Comparison of ENCODE assay signal across 8 cellular contexts in the genomic region with DNA sequence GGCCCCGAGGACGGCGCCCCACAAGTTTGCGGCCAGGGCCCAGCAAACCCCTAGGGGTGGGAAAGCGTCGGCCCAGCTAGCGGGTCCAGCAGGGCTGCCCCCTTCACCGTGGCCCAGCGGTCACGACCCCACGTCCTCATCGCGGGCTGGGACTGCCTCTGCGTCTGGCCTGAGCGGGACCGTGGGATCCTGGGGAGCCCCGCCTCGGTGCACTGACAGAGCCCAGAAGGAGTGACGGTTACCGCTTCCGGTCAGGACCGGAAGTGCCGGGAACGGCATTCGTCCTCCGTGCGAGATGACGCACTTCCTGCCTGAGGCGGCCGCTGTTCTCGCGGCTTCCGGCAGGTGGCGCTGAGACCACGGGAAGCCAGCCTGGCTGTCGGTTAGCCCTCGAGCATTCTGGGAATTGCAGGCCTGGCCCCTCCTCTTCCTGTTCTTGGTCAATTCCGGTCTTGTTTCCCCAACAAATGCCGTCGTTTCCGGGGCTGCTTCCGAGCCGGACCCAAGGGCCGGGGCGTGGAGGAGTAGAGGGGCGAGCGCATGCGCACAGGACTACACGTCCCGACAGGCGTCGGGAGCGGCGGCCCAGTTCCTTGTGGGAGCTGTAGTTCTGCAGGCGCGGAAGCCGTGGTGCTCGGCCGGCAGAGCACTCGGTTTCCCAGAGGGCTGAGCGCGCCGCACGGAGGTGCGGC. TPM values are rescaled to one million over a fixed set of nuclear protein-coding genes. Genes with fewer than 3 reads are reported as not detected.
A peak's percentile ranks its signal among the peaks of the same experiment; 100 is the strongest.
DNase-seq lines count a peak whose midpoint lies in the region; ATAC-seq and TF ChIP-seq lines count a peak whose summit lies in the region.

Gene TSSC4 (plus strand): TSS at position 682 of the 692 bp plus-strand sequence. CDS start 1,884 bp downstream, outside the sequence.

- under 1% methylated on average over 65 of the region's 65 CpGs for WGBS in liver

- H3K36me3 ChIP-seq in liver (ENCODE audit: control insufficient read depth in 4 of 4, insufficient read depth in 3 of 4, low read depth in 1 of 4, low read length in 3 of 4) = peaks cover 11 to 41% (median 17%) of the 10 kb centered on the region in 4 donors

- H3K27me3 Mint-ChIP-seq in CD14-positive monocyte (ENCODE audit: low read depth in 3 of 3) = peaks cover 0 to 2% (median 0%) of the 10 kb centered on the region in 3 donors

- H3K4me1 ChIP-seq in liver (ENCODE audit: control insufficient read depth in 4 of 4, insufficient read depth in 4 of 4, low read length in 3 of 4) = peaks cover 5 to 59% (median 43%) of the 10 kb centered on the region in 4 donors

- ATAC-seq in GM19372 (IDR thresholded peaks at IDR 0.05; ENCODE audit: low read depth, unreplicated experiment) = peak; percentile 90
- peak; percentile 70 for ATAC-seq in HG03565 (IDR thresholded peaks at IDR 0.05; ENCODE audit: unreplicated experiment)

- peak within 1 kb of the TSS; percentile 91 to 100 (median 98) for H3K4me3 ChIP-seq in liver (ENCODE audit: low read depth in 1 of 3, low read length in 3 of 3)

- H3K9me3 Mint-ChIP-seq in CD14-positive monocyte = no peaks in the 10 kb centered on the region

- H3K27ac ChIP-seq in liver (ENCODE audit: low read depth in 1 of 2, low read length in 2 of 2) = peak within 1 kb of the TSS; percentile 69 to 93

- peak; percentile 100 for DNase-seq in CD14-positive monocyte (ENCODE audit: low spot score)
- peak; percentile 100 for DNase-seq in NCI-H774 (lab: John Stamatoyannopoulos, UW)
- DNase-seq in activated CD4-positive, alpha-beta T cell treated with anti-CD3 and anti-CD28 coated beads, Interleukin-2, amount 50 U/mL, for 48 hours = peak; percentile 98 to 99
- peak; percentile 100 for DNase-seq in dermis microvascular lymphatic vessel endothelial cell (ENCODE audit: low read depth in 2 of 2)
- peak; percentile 98 to 100 for DNase-seq in stimulated activated CD4-positive, alpha-beta T cell treated with anti-CD3 and anti-CD28 coated beads, Interleukin-4, amount 100 ng/mL, for 4 hours

- TF ChIP-seq RAD21 in liver (IDR thresholded peaks at IDR 0.05) = peak; percentile 80 to 82

- peak within 1 kb of the TSS; percentile 89 to 94 (median 92) for H3K27ac Mint-ChIP-seq in CD14-positive monocyte

- TF ChIP-seq CTCF in CD14-positive monocyte (IDR thresholded peaks at IDR 0.05) = peak; percentile 95
- TF ChIP-seq CTCF in liver (IDR thresholded peaks at IDR 0.05; ENCODE audit: low read depth, low read length, missing input control) = peak; percentile 100

- H3K9me3 ChIP-seq in liver (ENCODE audit: control insufficient read depth in 4 of 4, low read length in 3 of 4) = no peaks in the 10 kb centered on the region

- H3K4me3 Mint-ChIP-seq in CD14-positive monocyte = peak within 1 kb of the TSS; percentile 84 to 91

- H3K4me1 Mint-ChIP-seq in CD14-positive monocyte = peaks cover 18% of the 10 kb centered on the region

- peak within 1 kb of the TSS; percentile 84 to 95 for H3K9ac ChIP-seq in liver (ENCODE audit: low read depth in 1 of 2, low read length in 2 of 2)

- H3K27me3 ChIP-seq in liver (ENCODE audit: control insufficient read depth in 4 of 4, insufficient read depth in 4 of 4, low read length in 3 of 4) = no peaks in the 10 kb centered on the region

- intact Hi-C loops in CD14-positive monocyte (cut with micrococcal nuclease) = loop anchor here (1.0 to 5.0 kb wide), 2 partner anchors 98 to 133 kb away; partner anchors contain the start of gene TSPAN32 (in 1 of the 2)

- H3K36me3 Mint-ChIP-seq in CD14-positive monocyte = peaks cover 17 to 34% of the 10 kb centered on the region in 2 donors

TF ChIP-seq in liver, 16 proteins besides CTCF, POLR2A, EP300 and RAD21:
- TF ChIP-seq FOXA2 (IDR thresholded peaks at IDR 0.05) = no peak
- peak; percentile 30 to 71 for TF ChIP-seq JUND (IDR thresholded peaks at IDR 0.05)
- TF ChIP-seq SP1 (IDR thresholded peaks at IDR 0.05) = peak; percentile 95
- peak; percentile 97 for TF ChIP-seq YY1 (IDR thresholded peaks at IDR 0.05)
- TF ChIP-seq, protein P1, sequence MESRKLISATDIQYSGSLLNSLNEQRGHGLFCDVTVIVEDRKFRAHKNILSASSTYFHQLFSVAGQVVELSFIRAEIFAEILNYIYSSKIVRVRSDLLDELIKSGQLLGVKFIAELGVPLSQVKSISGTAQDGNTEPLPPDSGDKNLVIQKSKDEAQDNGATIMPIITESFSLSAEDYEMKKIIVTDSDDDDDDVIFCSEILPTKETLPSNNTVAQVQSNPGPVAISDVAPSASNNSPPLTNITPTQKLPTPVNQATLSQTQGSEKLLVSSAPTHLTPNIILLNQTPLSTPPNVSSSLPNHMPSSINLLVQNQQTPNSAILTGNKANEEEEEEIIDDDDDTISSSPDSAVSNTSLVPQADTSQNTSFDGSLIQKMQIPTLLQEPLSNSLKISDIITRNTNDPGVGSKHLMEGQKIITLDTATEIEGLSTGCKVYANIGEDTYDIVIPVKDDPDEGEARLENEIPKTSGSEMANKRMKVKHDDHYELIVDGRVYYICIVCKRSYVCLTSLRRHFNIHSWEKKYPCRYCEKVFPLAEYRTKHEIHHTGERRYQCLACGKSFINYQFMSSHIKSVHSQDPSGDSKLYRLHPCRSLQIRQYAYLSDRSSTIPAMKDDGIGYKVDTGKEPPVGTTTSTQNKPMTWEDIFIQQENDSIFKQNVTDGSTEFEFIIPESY (IDR thresholded peaks at IDR 0.05) = no peak
- TF ChIP-seq TAF1 (conservative IDR thresholded peaks at IDR 0.05) = no peak
- TF ChIP-seq ATF3 (IDR thresholded peaks at IDR 0.05) = no peak
- TF ChIP-seq RXRA (IDR thresholded peaks at IDR 0.05) = peak; percentile 78 to 89
- TF ChIP-seq EGR1 (IDR thresholded peaks at IDR 0.05; ENCODE audit: low read depth in 2 of 2) = peak; percentile 84 to 91
- TF ChIP-seq FOXA1 (IDR thresholded peaks at IDR 0.05) = peak; percentile 71
- TF ChIP-seq NR2F2 (IDR thresholded peaks at IDR 0.05) = peak; percentile 70
- TF ChIP-seq HNF4A (conservative IDR thresholded peaks at IDR 0.05) = peak in 1 of 2 donors; percentile 33
- peak; percentile 97 for TF ChIP-seq MAX (IDR thresholded peaks at IDR 0.05)
- TF ChIP-seq GABPA (IDR thresholded peaks at IDR 0.05 in 1 of 2, conservative IDR thresholded peaks at IDR 0.05 in 1 of 2) = peak; percentile 99 to 100

RNA-seq across cellular contexts. Expression of gene TSSC4, which starts in this region (rescaled TPM):
- polyA plus RNA-seq in CD14-positive monocyte = 10 to 100 TPM; 52.0 to 74.6 TPM
- 43.5 and 56.4 TPM in 2 replicates for total RNA-seq in dermis microvascular lymphatic vessel endothelial cell
- total RNA-seq in liver = 10 to 100 TPM; 16.6 to 18.5 TPM
- 10 to 100 TPM; 15.8 to 19.1 TPM for polyA plus RNA-seq in liver

Comparison
In these comparisons a context has a peak if more than half of its experiments do, and no peak if none do; other contexts are left out.
1. Peak in every context shown above with its lines: DNase-seq, ATAC-seq, H3K4me3 ChIP-seq and H3K27ac ChIP-seq.